10 cellular contexts compared by ENCODE assay signal in genomic region chr22:35749808-35750207, GRCh38. TPM values are rescaled to one million over a fixed set of nuclear protein-coding genes. Genes with fewer than 3 reads are reported as not detected.
DNase-seq lines count a peak whose midpoint lies in the region; ATAC-seq and TF ChIP-seq lines count a peak whose summit lies in the region.
"Had no signal": no experiment of that assay in that cellular context is flagged by ENCODE, and none has a peak within 500 bp of the region (broad histone marks: within the 10 kb centered on the region; RNA-seq: fewer than 3 reads in every experiment).

No MANE protein-coding gene starts in this region.

- H3K4me1 Mint-ChIP-seq in naive B cell: peaks cover 29 to 36% (median 34%) of the 10 kb centered on the region in 3 donors
- no peaks in the 10 kb centered on the region for H3K4me1 Mint-ChIP-seq in natural killer cell treated with Interleukin-12 subunit alpha and Interleukin-12 subunit beta and Interleukin-15 and Interleukin-18, amount 100 ng/mL, for 72 hours (ENCODE audit: low read depth in 2 of 2)

- peaks cover 7 to 21% of the 10 kb centered on the region in 2 experiments for H3K36me3 ChIP-seq in HEK293 (ENCODE audit: control insufficient read depth in 2 of 2, insufficient read depth in 1 of 2, low read length in 2 of 2)

- H3K27ac ChIP-seq in HEK293 (ENCODE audit: extremely low read depth, low read depth, low read length) (no peak overlapping the region), dorsolateral prefrontal cortex (no peak overlapping the region)

- peaks cover 0 to 3% (median 0%) of the 10 kb centered on the region in 7 donors for H3K9me3 Mint-ChIP-seq in naive B cell
- no peaks in the 10 kb centered on the region for H3K9me3 Mint-ChIP-seq in natural killer cell treated with Interleukin-12 subunit alpha and Interleukin-12 subunit beta and Interleukin-15 and Interleukin-18, amount 100 ng/mL, for 72 hours

- H3K4me1 ChIP-seq in HEK293 (ENCODE audit: control insufficient read depth, insufficient read depth, low read length): peaks cover 9% of the 10 kb centered on the region

- no peaks in the 10 kb centered on the region for H3K36me3 Mint-ChIP-seq in naive B cell
- H3K36me3 Mint-ChIP-seq in natural killer cell treated with Interleukin-12 subunit alpha and Interleukin-12 subunit beta and Interleukin-15 and Interleukin-18, amount 100 ng/mL, for 72 hours: no peaks in the 10 kb centered on the region

- POLR2A ChIA-PET in HEK293 (lab: Yijun Ruan, JAX): no interaction called here

- H3K9me3 ChIP-seq in HEK293 (ENCODE audit: control insufficient read depth, insufficient read depth, low read depth, low read length): no peaks in the 10 kb centered on the region

- ATAC-seq in GM18517 (IDR thresholded peaks at IDR 0.05; ENCODE audit: unreplicated experiment) (peak; percentile 56), naive B cell (ENCODE audit: low read depth in 2 of 2) (peak; percentile 94 to 97)
- ATAC-seq in natural killer cell treated with Interleukin-12 subunit alpha and Interleukin-12 subunit beta and Interleukin-15 and Interleukin-18, amount 100 ng/mL, for 72 hours: no peak

- H3K27me3 Mint-ChIP-seq in naive B cell: peaks cover 75 to 81% (median 76%) of the 10 kb centered on the region in 3 donors
- peaks cover 0 to 6% of the 10 kb centered on the region in 2 donors for H3K27me3 Mint-ChIP-seq in natural killer cell treated with Interleukin-12 subunit alpha and Interleukin-12 subunit beta and Interleukin-15 and Interleukin-18, amount 100 ng/mL, for 72 hours

- H3K4me3 ChIP-seq in HEK293 (ENCODE audit: low read depth, low read length): no peak overlapping the region
- no peak overlapping the region for H3K4me3 ChIP-seq in dorsolateral prefrontal cortex

- DNase-seq in LHCN-M2 (ENCODE audit: low read depth) (peak; percentile 56), naive B cell (peak; percentile 66), dorsolateral prefrontal cortex (no peak), midbrain (lab: John Stamatoyannopoulos, UW) (no peak)
- DNase-seq in effector CD4-positive, alpha-beta T cell: no peak
- no peak for DNase-seq in natural killer cell treated with Interleukin-12 subunit alpha and Interleukin-12 subunit beta and Interleukin-15 and Interleukin-18, amount 100 ng/mL, for 72 hours (ENCODE audit: low spot score)
- DNase-seq: NCI-H2227 treated with DMSO at 0.1 percent for 48 hours had no signal

- TF ChIP-seq CTCF in HEK293 (tag by site-specific recombination; IDR thresholded peaks at IDR 0.05): no peak
- no peak for TF ChIP-seq CTCF in dorsolateral prefrontal cortex (IDR thresholded peaks at IDR 0.05 in 54 of 56, conservative IDR thresholded peaks at IDR 0.05 in 2 of 56; ENCODE audit: low read depth in 1 of 56, partially characterized antibody in 56 of 56)

- CTCF ChIA-PET in HEK293 (lab: Yijun Ruan, JAX): no interaction called here

- no peaks in the 10 kb centered on the region for H3K27me3 ChIP-seq in dorsolateral prefrontal cortex

- intact Hi-C loops in dorsolateral prefrontal cortex (cut with DNase I): no loop called here

- peak overlapping the region in 2 of 6 donors; percentile 40 to 60 for H3K27ac Mint-ChIP-seq in naive B cell
- no peak overlapping the region for H3K27ac Mint-ChIP-seq in natural killer cell treated with Interleukin-12 subunit alpha and Interleukin-12 subunit beta and Interleukin-15 and Interleukin-18, amount 100 ng/mL, for 72 hours

- H3K4me3 Mint-ChIP-seq in naive B cell: peak overlapping the region in 2 of 8 donors; percentile 4 to 55
- H3K4me3 Mint-ChIP-seq in natural killer cell treated with Interleukin-12 subunit alpha and Interleukin-12 subunit beta and Interleukin-15 and Interleukin-18, amount 100 ng/mL, for 72 hours: no peak overlapping the region

TF ChIP-seq in HEK293, 187 proteins besides CTCF, POLR2A, EP300 and RAD21:
- 0 out of 2 replicates have a peak, but pooled peaks have one; percentile 14 for TF ChIP-seq PRDM4 (tag by site-specific recombination; IDR thresholded peaks at IDR 0.05)
- TF ChIP-seq ZNF157 (tag by site-specific recombination; IDR thresholded peaks at IDR 0.05): no peak
TF ChIP-seq in HEK293: peak in this region for 1.

RNA-seq across cellular contexts. Expression of gene APOL5, which starts 32.1 kb away (rescaled TPM):
- total RNA-seq in LHCN-M2 (2014; rRNA removed): not detected in 2 replicates
- polyA plus RNA-seq in LHCN-M2 (2012): not detected
- not detected for polyA plus RNA-seq in naive B cell (ENCODE audit: low read depth in 6 of 6)
- total RNA-seq in dorsolateral prefrontal cortex: 1 to 10 TPM in 2 of 120 experiments, under 1 TPM in 9, not detected in 109; 0.35 to 1.2 (median 0.52) TPM
- not detected for total RNA-seq in natural killer cell treated with Interleukin-12 subunit alpha and Interleukin-12 subunit beta and Interleukin-15 and Interleukin-18, amount 100 ng/mL, for 72 hours
- total RNA-seq: endothelial cell of umbilical vein had no signal
- polyA plus RNA-seq: endothelial cell of umbilical vein had no signal

Comparison
In these comparisons a context has a peak if more than half of its experiments do, and no peak if none do; other contexts are left out.
1. ATAC-seq: peak in GM18517 (single experiment) and naive B cell (2 of 2); none in natural killer cell treated with Interleukin-12 subunit alpha and Interleukin-12 subunit beta and Interleukin-15 and Interleukin-18, amount 100 ng/mL, for 72 hours (0 of 2).
2. DNase-seq: peak in LHCN-M2 (single experiment) and naive B cell (single experiment); none in dorsolateral prefrontal cortex (0 of 10), midbrain (single experiment), effector CD4-positive, alpha-beta T cell (single experiment) and natural killer cell treated with Interleukin-12 subunit alpha and Interleukin-12 subunit beta and Interleukin-15 and Interleukin-18, amount 100 ng/mL, for 72 hours (single experiment).